Comparison of ENCODE assay signal across 14 cellular contexts in genomic region chr15:60583194-60583593, GRCh38.
DNase-seq lines count a peak whose midpoint lies in the region; TF ChIP-seq lines count a peak whose summit lies in the region.
"Had no signal": no experiment of that assay in that cellular context is flagged by ENCODE, and none has a peak within 500 bp of the region (broad histone marks: within the 10 kb centered on the region; RNA-seq: fewer than 3 reads in every experiment).

No MANE protein-coding gene starts in this region.

- H2BK5ac ChIP-seq in mesenchymal stem cell (ENCODE audit: low read depth, low read length, poor library complexity, severe bottlenecking), result no peak overlapping the region

- no peak overlapping the region for H3K4ac ChIP-seq in mesenchymal stem cell (ENCODE audit: low read depth in 1 of 2, low read length in 2 of 2)

- no peak for TF ChIP-seq POLR2A in stomach (IDR thresholded peaks at IDR 0.05)

- peak overlapping the region; percentile 65 for H3K4me3 Mint-ChIP-seq in activated T-cell treated with anti-CD3 and anti-CD28 coated beads, Interleukin-2, amount 50 U/mL, for 24 hours
- H3K4me3 Mint-ChIP-seq in T-helper 1 cell treated with Interleukin-12 subunit alpha and Interleukin-12 subunit beta and Interleukin-4 antibody, amounts not matched to agents 30 μg/mL and 1 μg/mL, for 36 hours, result peak overlapping the region; percentile 76
- H3K4me3 Mint-ChIP-seq: neural crest cell had no signal

- H3K4me3 ChIP-seq in esophagus (ENCODE audit: low read depth in 1 of 2, low read length in 2 of 2) (no peak overlapping the region), stomach (no peak overlapping the region), mesenchymal stem cell (ENCODE audit: insufficient read depth in 1 of 2, low read depth in 1 of 2, low read length in 2 of 2) (no peak overlapping the region)
- H3K4me3 ChIP-seq: tibial artery had no signal

- no peaks in the 10 kb centered on the region for H3K9me3 ChIP-seq in esophagus (ENCODE audit: control insufficient read depth in 2 of 2, insufficient read depth in 1 of 2, low read depth in 1 of 2, low read length in 1 of 2)
- no peaks in the 10 kb centered on the region for H3K9me3 ChIP-seq in stomach
- H3K9me3 ChIP-seq in mesenchymal stem cell (ENCODE audit: control insufficient read depth, low read length), result no peaks in the 10 kb centered on the region
- H3K9me3 ChIP-seq: tibial artery had no signal

- H2BK120ac ChIP-seq in mesenchymal stem cell (ENCODE audit: low read depth, low read length), result no peak overlapping the region

- H3K23ac ChIP-seq in mesenchymal stem cell (ENCODE audit: low read length in 2 of 2), result no peak overlapping the region

- H3K27ac Mint-ChIP-seq in activated T-cell treated with anti-CD3 and anti-CD28 coated beads, Interleukin-2, amount 50 U/mL, for 24 hours, result peak overlapping the region; percentile 91
- H3K27ac Mint-ChIP-seq in T-helper 1 cell treated with Interleukin-12 subunit alpha and Interleukin-12 subunit beta and Interleukin-4 antibody, amounts not matched to agents 30 μg/mL and 1 μg/mL, for 36 hours, result peak overlapping the region; percentile 97

- H2AFZ ChIP-seq in mesenchymal stem cell (ENCODE audit: low read depth, low read length), result no peak overlapping the region

- H3K27me3 ChIP-seq in esophagus (ENCODE audit: control insufficient read depth in 1 of 2, insufficient read depth in 2 of 2, low read length in 2 of 2), result no peaks in the 10 kb centered on the region
- no peaks in the 10 kb centered on the region for H3K27me3 ChIP-seq in stomach
- peaks cover 0 to 20% of the 10 kb centered on the region in 2 experiments for H3K27me3 ChIP-seq in mesenchymal stem cell (ENCODE audit: control insufficient read depth in 1 of 2, insufficient read depth in 1 of 2, low read length in 2 of 2)
- H3K27me3 ChIP-seq: tibial artery had no signal

- no peak overlapping the region for H3K18ac ChIP-seq in mesenchymal stem cell (ENCODE audit: low read depth in 1 of 2, low read length in 2 of 2)

- H3K9ac ChIP-seq in mesenchymal stem cell (ENCODE audit: low read length), result no peak overlapping the region

- peaks cover 36% of the 10 kb centered on the region for H3K36me3 Mint-ChIP-seq in activated T-cell treated with anti-CD3 and anti-CD28 coated beads, Interleukin-2, amount 50 U/mL, for 24 hours (ENCODE audit: low read depth)
- peaks cover 13% of the 10 kb centered on the region for H3K36me3 Mint-ChIP-seq in T-helper 1 cell treated with Interleukin-12 subunit alpha and Interleukin-12 subunit beta and Interleukin-4 antibody, amounts not matched to agents 30 μg/mL and 1 μg/mL, for 36 hours (ENCODE audit: low read depth)

- H3K27ac ChIP-seq in esophagus (ENCODE audit: low read depth in 2 of 2, low read length in 1 of 2) (peak overlapping the region; percentile 38 to 79), stomach (peak overlapping the region in 3 of 5 donors; percentile 9 to 52 (median 29)), mesenchymal stem cell (ENCODE audit: low read length, poor library complexity, severe bottlenecking) (no peak overlapping the region)
- H3K27ac ChIP-seq: tibial artery had no signal

- peak; percentile 42 for DNase-seq in activated T-cell treated with anti-CD3 and anti-CD28 coated beads, Interleukin-2, amount 50 U/mL, for 24 hours
- no peak for DNase-seq in activated T-cell treated with anti-CD3 and anti-CD28 coated beads for 4 hours
- no peak for DNase-seq in stomach
- DNase-seq in ureter (ENCODE audit: low spot score), result no peak
- no peak for DNase-seq in stimulated activated CD4-positive, alpha-beta T cell treated with anti-CD3 and anti-CD28 coated beads, Interleukin-4, amount 100 ng/mL, for 4 hours
- no peak for DNase-seq in mesenchymal stem cell
- DNase-seq: head of caudate nucleus, NCI-H1694, NCI-H526 treated with DMSO at 0.1 percent for 48 hours, SHP77 treated with DMSO at 0.1 percent for 48 hours, tibial artery had no signal

- no peak for TF ChIP-seq CTCF in stomach (IDR thresholded peaks at IDR 0.05)

- no peak overlapping the region for H2BK12ac ChIP-seq in mesenchymal stem cell (ENCODE audit: low read length in 2 of 2)

- WGBS in esophagus, 2 donors, result 56 to 67% methylated on average over 3 of the region's 3 CpGs
- 66 to 84% (median 72%) methylated on average over 3 of the region's 3 CpGs for WGBS in stomach, 5 donors
- WGBS in mesenchymal stem cell, result 73% methylated on average over 3 of the region's 3 CpGs

- H3K4me1 ChIP-seq in esophagus (ENCODE audit: control insufficient read depth in 2 of 2, insufficient read depth in 2 of 2, low read length in 1 of 2) (peaks cover 2% of the 10 kb centered on the region in 2 donors), stomach (peaks cover 0 to 67% (median 20%) of the 10 kb centered on the region in 4 donors), mesenchymal stem cell (ENCODE audit: control insufficient read depth, insufficient read depth, low read depth, low read length) (no peaks in the 10 kb centered on the region)
- H3K4me1 ChIP-seq: tibial artery had no signal

- no peaks in the 10 kb centered on the region for H3K27me3 Mint-ChIP-seq in activated T-cell treated with anti-CD3 and anti-CD28 coated beads, Interleukin-2, amount 50 U/mL, for 24 hours
- H3K27me3 Mint-ChIP-seq in T-helper 1 cell treated with Interleukin-12 subunit alpha and Interleukin-12 subunit beta and Interleukin-4 antibody, amounts not matched to agents 30 μg/mL and 1 μg/mL, for 36 hours (ENCODE audit: low read depth), result no peaks in the 10 kb centered on the region

- no peak overlapping the region for H3K14ac ChIP-seq in mesenchymal stem cell (ENCODE audit: low read length in 2 of 2)

- peaks cover 95% of the 10 kb centered on the region for H3K4me1 Mint-ChIP-seq in activated T-cell treated with anti-CD3 and anti-CD28 coated beads, Interleukin-2, amount 50 U/mL, for 24 hours (ENCODE audit: low read depth)
- peaks cover 80% of the 10 kb centered on the region for H3K4me1 Mint-ChIP-seq in T-helper 1 cell treated with Interleukin-12 subunit alpha and Interleukin-12 subunit beta and Interleukin-4 antibody, amounts not matched to agents 30 μg/mL and 1 μg/mL, for 36 hours (ENCODE audit: low read depth)

- H2BK15ac ChIP-seq in mesenchymal stem cell (ENCODE audit: low read depth, poor library complexity, severe bottlenecking), result no peak overlapping the region

- H4K8ac ChIP-seq in mesenchymal stem cell (ENCODE audit: low read length), result no peak overlapping the region

- no peaks in the 10 kb centered on the region for H3K79me1 ChIP-seq in mesenchymal stem cell (replicated peaks; ENCODE audit: low read length, poor library complexity, severe bottlenecking)

- H3K9me3 Mint-ChIP-seq in activated T-cell treated with anti-CD3 and anti-CD28 coated beads, Interleukin-2, amount 50 U/mL, for 24 hours, result no peaks in the 10 kb centered on the region
- H3K9me3 Mint-ChIP-seq in T-helper 1 cell treated with Interleukin-12 subunit alpha and Interleukin-12 subunit beta and Interleukin-4 antibody, amounts not matched to agents 30 μg/mL and 1 μg/mL, for 36 hours, result no peaks in the 10 kb centered on the region
- H3K9me3 Mint-ChIP-seq: neural crest cell had no signal

- no peak overlapping the region for H4K91ac ChIP-seq in mesenchymal stem cell (ENCODE audit: low read length)

- TF ChIP-seq EP300 in stomach (IDR thresholded peaks at IDR 0.05), result no peak

- H3K36me3 ChIP-seq in esophagus (ENCODE audit: control insufficient read depth in 2 of 2, insufficient read depth in 2 of 2, low read length in 1 of 2), result no peaks in the 10 kb centered on the region
- H3K36me3 ChIP-seq in stomach, result no peaks in the 10 kb centered on the region
- no peaks in the 10 kb centered on the region for H3K36me3 ChIP-seq in mesenchymal stem cell (ENCODE audit: control insufficient read depth in 1 of 2, insufficient read depth in 2 of 2, low read depth in 1 of 2, low read length in 2 of 2)
- H3K36me3 ChIP-seq: tibial artery had no signal

- no peak overlapping the region for H3K4me2 ChIP-seq in mesenchymal stem cell (ENCODE audit: low read length, poor library complexity, severe bottlenecking)

- intact Hi-C loops in stomach (cut with DNase I; ENCODE audit: low total_unique reads), result loop anchor here (10.0 kb wide), 2 partner anchors 332 to 462 kb away; no protein-coding TSS in a partner anchor

- no peak overlapping the region for H2AK5ac ChIP-seq in mesenchymal stem cell (ENCODE audit: low read length, severe bottlenecking)
